In the genomic region with DNA sequence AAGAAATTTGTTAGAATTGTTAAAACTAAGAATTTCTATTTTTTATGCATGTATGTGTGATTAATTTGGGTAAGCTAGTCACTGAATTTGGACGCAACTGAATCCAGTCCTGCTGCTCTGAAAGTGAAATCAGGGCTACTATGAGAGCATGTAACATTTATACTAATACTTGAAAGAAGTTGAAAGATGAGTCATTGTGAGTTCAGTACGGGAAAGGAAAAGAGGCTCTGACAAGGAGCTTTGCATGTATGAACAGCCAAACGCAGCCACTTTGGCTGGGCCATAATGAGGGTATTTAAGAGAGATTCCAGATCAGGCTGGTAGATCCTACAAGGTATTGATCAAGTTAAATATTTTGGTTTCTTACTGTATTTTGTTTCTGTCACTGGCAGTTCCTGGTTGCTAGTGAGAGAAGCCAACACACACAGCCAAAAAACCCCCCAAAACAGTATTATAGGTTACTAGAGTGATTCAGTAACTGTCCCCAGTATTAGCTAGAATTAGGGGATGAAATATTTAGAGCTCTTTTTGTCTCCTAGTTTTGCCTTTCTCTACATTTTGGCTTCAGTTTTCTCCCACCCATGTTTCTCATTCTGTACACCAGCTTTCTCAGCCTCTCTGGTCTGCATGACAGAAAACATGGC, we compare ENCODE assay signal across 8 cellular contexts.
DNase-seq lines count a peak whose midpoint lies in the region; ATAC-seq and TF ChIP-seq lines count a peak whose summit lies in the region.

No MANE protein-coding gene starts in this region.

- peaks cover 43% of the 10 kb centered on the region for H3K4me1 Mint-ChIP-seq in activated naive CD8-positive, alpha-beta T cell (ENCODE audit: low read depth)
- peaks cover 41% of the 10 kb centered on the region for H3K4me1 Mint-ChIP-seq in stimulated activated effector memory CD8-positive, alpha-beta T cell treated with anti-CD3 and anti-CD28 coated beads, Interleukin-12 subunit alpha, Interleukin-12 subunit beta, amount 100 ng/mL, for 72 hours

- H3K27me3 Mint-ChIP-seq in activated naive CD8-positive, alpha-beta T cell: no peaks in the 10 kb centered on the region

- H3K27ac ChIP-seq in coronary artery: no peak overlapping the region

- ATAC-seq in HG03025 (IDR thresholded peaks at IDR 0.05; ENCODE audit: low FRiP score, unreplicated experiment): peak; percentile 98
- ATAC-seq in stimulated activated effector memory CD8-positive, alpha-beta T cell treated with anti-CD3 and anti-CD28 coated beads, Interleukin-12 subunit alpha, Interleukin-12 subunit beta, amount 100 ng/mL, for 72 hours: peak; percentile 99

- no peak overlapping the region for H3K4me3 Mint-ChIP-seq in activated naive CD8-positive, alpha-beta T cell
- no peak overlapping the region for H3K4me3 Mint-ChIP-seq in stimulated activated effector memory CD8-positive, alpha-beta T cell treated with anti-CD3 and anti-CD28 coated beads, Interleukin-12 subunit alpha, Interleukin-12 subunit beta, amount 100 ng/mL, for 72 hours

- H3K4me3 ChIP-seq in coronary artery: no peak overlapping the region

- peak overlapping the region; percentile 74 for H3K27ac Mint-ChIP-seq in activated naive CD8-positive, alpha-beta T cell
- H3K27ac Mint-ChIP-seq in stimulated activated effector memory CD8-positive, alpha-beta T cell treated with anti-CD3 and anti-CD28 coated beads, Interleukin-12 subunit alpha, Interleukin-12 subunit beta, amount 100 ng/mL, for 72 hours: no peak overlapping the region

- no peak for TF ChIP-seq CTCF in coronary artery (IDR thresholded peaks at IDR 0.05)

- DNase-seq in stimulated activated CD4-positive, alpha-beta T cell treated with anti-CD3 and anti-CD28 coated beads, Interleukin-12 subunit alpha, Interleukin-12 subunit beta, amount 100 ng/mL, for 4 hours: peak; percentile 7
- DNase-seq in stimulated activated CD4-positive, alpha-beta T cell treated with anti-CD3 and anti-CD28 coated beads, Interleukin-4, amount 100 ng/mL, for 4 hours: no peak
- DNase-seq in stimulated activated effector memory CD8-positive, alpha-beta T cell treated with anti-CD3 and anti-CD28 coated beads, Interleukin-12 subunit alpha, Interleukin-12 subunit beta, amount 100 ng/mL, for 72 hours (ENCODE audit: low spot score in 2 of 2): no peak
- no peak for DNase-seq in epidermal melanocyte (ENCODE audit: insufficient read length, low spot score)
- no peak for DNase-seq in coronary artery (ENCODE audit: low spot score)
- DNase-seq in GOT3 (lab: John Stamatoyannopoulos, UW): no peak

- peaks cover 10% of the 10 kb centered on the region for H3K36me3 Mint-ChIP-seq in activated naive CD8-positive, alpha-beta T cell
- peaks cover 61% of the 10 kb centered on the region for H3K36me3 Mint-ChIP-seq in stimulated activated effector memory CD8-positive, alpha-beta T cell treated with anti-CD3 and anti-CD28 coated beads, Interleukin-12 subunit alpha, Interleukin-12 subunit beta, amount 100 ng/mL, for 72 hours

- H3K9me3 Mint-ChIP-seq in activated naive CD8-positive, alpha-beta T cell (ENCODE audit: low read depth): no peaks in the 10 kb centered on the region
- no peaks in the 10 kb centered on the region for H3K9me3 Mint-ChIP-seq in stimulated activated effector memory CD8-positive, alpha-beta T cell treated with anti-CD3 and anti-CD28 coated beads, Interleukin-12 subunit alpha, Interleukin-12 subunit beta, amount 100 ng/mL, for 72 hours
